Comparison of ENCODE assay signal across 13 cellular contexts in genomic region chr10:93152136-93152535, GRCh38.
DNase-seq lines count a peak whose midpoint lies in the region; ATAC-seq and TF ChIP-seq lines count a peak whose summit lies in the region.
"Had no signal": no experiment of that assay in that cellular context is flagged by ENCODE, and none has a peak within 500 bp of the region (broad histone marks: within the 10 kb centered on the region; RNA-seq: fewer than 3 reads in every experiment).

No MANE protein-coding gene starts in this region.

- peaks cover 19% of the 10 kb centered on the region for H3K9me3 ChIP-seq in adipocyte (ENCODE audit: control insufficient read depth, low read length)
- H3K9me3 ChIP-seq: ascending aorta, SJCRH30 had no signal

- H3K36me3 ChIP-seq in adipocyte (ENCODE audit: control insufficient read depth, insufficient read depth, low read length, severe bottlenecking): no peaks in the 10 kb centered on the region
- H3K36me3 ChIP-seq: ascending aorta, SJCRH30 had no signal

- no peak for ATAC-seq in HG03521 (IDR thresholded peaks at IDR 0.05; ENCODE audit: unreplicated experiment)

- no peak for TF ChIP-seq CTCF in HFF-Myc (IDR thresholded peaks at IDR 0.05; ENCODE audit: low read depth, low read length, missing control alignments)
- TF ChIP-seq CTCF in foreskin fibroblast (IDR thresholded peaks at IDR 0.05; ENCODE audit: low read depth, low read length): no peak

- intact Hi-C loops in head of caudate nucleus (cut with DNase I): no loop called here

- peaks cover 11% of the 10 kb centered on the region for H3K4me1 ChIP-seq in adipocyte (ENCODE audit: control insufficient read depth, insufficient read depth, low read length)
- H3K4me1 ChIP-seq: ascending aorta had no signal

- DNase-seq in HFF-Myc (ENCODE audit: extremely low read depth, low read depth) (peak; percentile 83), adipocyte (ENCODE audit: low read depth) (peak; percentile 45), foreskin fibroblast (peak; percentile 41 to 75), stromal cell of bone marrow (ENCODE audit: low read depth) (peak; percentile 43), NCI-H510A (lab: John Stamatoyannopoulos, UW) (no peak), T-helper 9 cell (no peak), head of caudate nucleus (no peak)
- DNase-seq: activated CD4-positive, CD25-positive, alpha-beta regulatory T cell; naive B cell; NCI-H524 treated with DMSO at 0.1 percent for 48 hours; SJCRH30 had no signal

- H3K4me3 ChIP-seq in HFF-Myc (replicated peaks; ENCODE audit: low read depth, low read length): no peak overlapping the region
- no peak overlapping the region for H3K4me3 ChIP-seq in adipocyte (ENCODE audit: low read length)
- H3K4me3 ChIP-seq in foreskin fibroblast (ENCODE audit: low read depth in 1 of 2, low read length in 2 of 2): no peak overlapping the region
- H3K4me3 ChIP-seq: ascending aorta, SJCRH30 had no signal

- H3K9ac ChIP-seq in adipocyte (ENCODE audit: low read length): no peak overlapping the region

- peaks cover 17% of the 10 kb centered on the region for H3K27me3 ChIP-seq in adipocyte (replicated peaks; ENCODE audit: control insufficient read depth, insufficient read depth, low read length)
- H3K27me3 ChIP-seq: ascending aorta, SJCRH30 had no signal

Comparison
In these comparisons a context has a peak if more than half of its experiments do, and no peak if none do; other contexts are left out.
1. DNase-seq: peak in HFF-Myc (single experiment), adipocyte (single experiment), foreskin fibroblast (2 of 2) and stromal cell of bone marrow (single experiment); none in NCI-H510A (single experiment), T-helper 9 cell (single experiment) and head of caudate nucleus (0 of 42).